Comparison of ENCODE assay signal across 22 cellular contexts in the genomic region with DNA sequence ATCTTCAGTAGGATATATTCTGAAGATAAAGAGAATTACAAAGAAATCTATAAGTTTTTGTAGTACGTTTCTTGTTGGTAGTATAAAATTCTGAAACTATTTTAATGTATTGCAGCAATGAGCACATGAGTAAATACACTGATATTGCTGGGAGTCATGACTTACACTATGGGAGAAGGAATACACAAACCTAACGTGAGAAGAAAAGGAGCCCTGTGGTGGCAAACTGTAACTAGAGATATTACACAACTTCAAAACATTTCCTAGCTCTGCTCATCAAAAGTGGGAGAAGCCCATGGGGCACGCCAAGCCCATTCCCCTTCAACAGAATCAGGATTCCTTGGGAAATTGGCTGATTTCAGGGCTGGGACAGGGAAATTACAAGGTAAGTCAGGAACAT. TPM values are rescaled to one million over a fixed set of nuclear protein-coding genes. Genes with fewer than 3 reads are reported as not detected.
DNase-seq lines count a peak whose midpoint lies in the region; ATAC-seq and TF ChIP-seq lines count a peak whose summit lies in the region.
"Had no signal": no experiment of that assay in that cellular context is flagged by ENCODE, and none has a peak within 500 bp of the region (broad histone marks: within the 10 kb centered on the region; RNA-seq: fewer than 3 reads in every experiment).

No MANE protein-coding gene starts in this region.

- DNase-seq in HCEC 1CT: peak; percentile 70
- no peak for DNase-seq in WTC11 (ENCODE audit: low spot score)
- peak; percentile 54 for DNase-seq in fibroblast of peridontal ligament (ENCODE audit: extremely low read depth)
- DNase-seq in stimulated activated effector memory CD8-positive, alpha-beta T cell treated with anti-CD3 and anti-CD28 coated beads, Interleukin-12 subunit alpha, Interleukin-12 subunit beta, amount 100 ng/mL, for 72 hours (ENCODE audit: low spot score in 2 of 2): no peak
- DNase-seq: activated CD4-positive, alpha-beta T cell treated with anti-CD3 and anti-CD28 coated beads, Interleukin-2, amount 10 ng/mL, durations not matched to agents 24 days and 14 days; activated naive CD8-positive, alpha-beta T cell treated with anti-CD3 and anti-CD28 coated beads, Interleukin-2, amount 50 U/mL, for 24 hours; activated T-cell treated with anti-CD3 and anti-CD28 coated beads, Interleukin-2, amount 50 U/mL, for 24 hours; body of pancreas; CD4-positive, alpha-beta memory T cell; effector CD4-positive, alpha-beta T cell; erythroblast; MM.1S; NCI-H2107; NCI-H510A; psoas muscle; sigmoid colon; stimulated activated naive CD4-positive, alpha-beta T cell treated with Interleukin-2 at 50 U/mL for 16 hours; uterus had no signal

- peak overlapping the region; percentile 83; the same call in 1 of the 2 replicates for H3K27ac Mint-ChIP-seq in WTC11
- peak overlapping the region; percentile 12 for H3K27ac Mint-ChIP-seq in stimulated activated effector memory CD8-positive, alpha-beta T cell treated with anti-CD3 and anti-CD28 coated beads, Interleukin-12 subunit alpha, Interleukin-12 subunit beta, amount 100 ng/mL, for 72 hours
- H3K27ac Mint-ChIP-seq: activated CD4-positive, alpha-beta T cell treated with anti-CD3 and anti-CD28 coated beads, Interleukin-2, amount 10 ng/mL, durations not matched to agents 24 days and 14 days; activated naive CD8-positive, alpha-beta T cell treated with anti-CD3 and anti-CD28 coated beads, Interleukin-2, amount 50 U/mL, for 24 hours; activated T-cell treated with anti-CD3 and anti-CD28 coated beads, Interleukin-2, amount 50 U/mL, for 24 hours; CD4-positive, alpha-beta memory T cell had no signal

- ATAC-seq in WTC11: no peak
- no peak for ATAC-seq in stimulated activated effector memory CD8-positive, alpha-beta T cell treated with anti-CD3 and anti-CD28 coated beads, Interleukin-12 subunit alpha, Interleukin-12 subunit beta, amount 100 ng/mL, for 72 hours
- no peak for ATAC-seq in GM21447 (IDR thresholded peaks at IDR 0.05; ENCODE audit: unreplicated experiment)
- no peak for ATAC-seq in HG03159 (IDR thresholded peaks at IDR 0.05; ENCODE audit: unreplicated experiment)
- no peak for ATAC-seq in GM19395 (IDR thresholded peaks at IDR 0.05; ENCODE audit: unreplicated experiment)
- ATAC-seq: activated naive CD8-positive, alpha-beta T cell treated with anti-CD3 and anti-CD28 coated beads, Interleukin-2, amount 50 U/mL, for 24 hours; body of pancreas; GM12878; psoas muscle had no signal

- H3K4me1 Mint-ChIP-seq in WTC11: peaks cover 15% of the 10 kb centered on the region
- peaks cover 10% of the 10 kb centered on the region for H3K4me1 Mint-ChIP-seq in stimulated activated effector memory CD8-positive, alpha-beta T cell treated with anti-CD3 and anti-CD28 coated beads, Interleukin-12 subunit alpha, Interleukin-12 subunit beta, amount 100 ng/mL, for 72 hours
- H3K4me1 Mint-ChIP-seq: activated CD4-positive, alpha-beta T cell treated with anti-CD3 and anti-CD28 coated beads, Interleukin-2, amount 10 ng/mL, durations not matched to agents 24 days and 14 days; activated naive CD8-positive, alpha-beta T cell treated with anti-CD3 and anti-CD28 coated beads, Interleukin-2, amount 50 U/mL, for 24 hours; CD4-positive, alpha-beta memory T cell had no signal

- no peaks in the 10 kb centered on the region for H3K9me3 Mint-ChIP-seq in WTC11
- H3K9me3 Mint-ChIP-seq in stimulated activated effector memory CD8-positive, alpha-beta T cell treated with anti-CD3 and anti-CD28 coated beads, Interleukin-12 subunit alpha, Interleukin-12 subunit beta, amount 100 ng/mL, for 72 hours: no peaks in the 10 kb centered on the region
- H3K9me3 Mint-ChIP-seq: activated CD4-positive, alpha-beta T cell treated with anti-CD3 and anti-CD28 coated beads, Interleukin-2, amount 10 ng/mL, durations not matched to agents 24 days and 14 days; activated naive CD8-positive, alpha-beta T cell treated with anti-CD3 and anti-CD28 coated beads, Interleukin-2, amount 50 U/mL, for 24 hours; activated T-cell treated with anti-CD3 and anti-CD28 coated beads, Interleukin-2, amount 50 U/mL, for 24 hours had no signal

- no peaks in the 10 kb centered on the region for H3K36me3 Mint-ChIP-seq in WTC11
- H3K36me3 Mint-ChIP-seq in stimulated activated effector memory CD8-positive, alpha-beta T cell treated with anti-CD3 and anti-CD28 coated beads, Interleukin-12 subunit alpha, Interleukin-12 subunit beta, amount 100 ng/mL, for 72 hours: no peaks in the 10 kb centered on the region
- H3K36me3 Mint-ChIP-seq: CD4-positive, alpha-beta memory T cell had no signal

- CTCF ChIA-PET in WTC11 (lab: Charles Lee): no interaction called here

- no peaks in the 10 kb centered on the region for H3K27me3 Mint-ChIP-seq in WTC11 (ENCODE audit: low read depth)
- H3K27me3 Mint-ChIP-seq: CD4-positive, alpha-beta memory T cell had no signal

- TF ChIP-seq CTCF in WTC11 (IDR thresholded peaks at IDR 0.05): no peak

- POLR2A ChIA-PET in WTC11 (lab: Charles Lee): no interaction called here

- no peak overlapping the region for H3K4me3 Mint-ChIP-seq in WTC11
- no peak overlapping the region for H3K4me3 Mint-ChIP-seq in stimulated activated effector memory CD8-positive, alpha-beta T cell treated with anti-CD3 and anti-CD28 coated beads, Interleukin-12 subunit alpha, Interleukin-12 subunit beta, amount 100 ng/mL, for 72 hours
- H3K4me3 Mint-ChIP-seq: activated CD4-positive, alpha-beta T cell treated with anti-CD3 and anti-CD28 coated beads, Interleukin-2, amount 10 ng/mL, durations not matched to agents 24 days and 14 days; activated naive CD8-positive, alpha-beta T cell treated with anti-CD3 and anti-CD28 coated beads, Interleukin-2, amount 50 U/mL, for 24 hours; activated T-cell treated with anti-CD3 and anti-CD28 coated beads, Interleukin-2, amount 50 U/mL, for 24 hours; CD4-positive, alpha-beta memory T cell had no signal

TF ChIP-seq in WTC11, 78 proteins besides CTCF, POLR2A, EP300 and RAD21:
- no peak for TF ChIP-seq KAT7 (CRISPR knock-in tag; IDR thresholded peaks at IDR 0.05; ENCODE audit: borderline replicate concordance)
- no peak for TF ChIP-seq ELF4 (CRISPR knock-in tag; IDR thresholded peaks at IDR 0.05; ENCODE audit: low read depth)
- TF ChIP-seq SP1 (CRISPR knock-in tag; conservative IDR thresholded peaks at IDR 0.05): no peak
- no peak for TF ChIP-seq ZNF232 (CRISPR knock-in tag; IDR thresholded peaks at IDR 0.05)
- no peak for TF ChIP-seq CREM (CRISPR knock-in tag; IDR thresholded peaks at IDR 0.05)
- no peak for TF ChIP-seq MXD4 (CRISPR knock-in tag; IDR thresholded peaks at IDR 0.05; ENCODE audit: borderline replicate concordance)
- no peak for TF ChIP-seq RORB (CRISPR knock-in tag; IDR thresholded peaks at IDR 0.05)
- TF ChIP-seq, protein P1, sequence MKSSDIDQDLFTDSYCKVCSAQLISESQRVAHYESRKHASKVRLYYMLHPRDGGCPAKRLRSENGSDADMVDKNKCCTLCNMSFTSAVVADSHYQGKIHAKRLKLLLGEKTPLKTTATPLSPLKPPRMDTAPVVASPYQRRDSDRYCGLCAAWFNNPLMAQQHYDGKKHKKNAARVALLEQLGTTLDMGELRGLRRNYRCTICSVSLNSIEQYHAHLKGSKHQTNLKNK (CRISPR knock-in tag; IDR thresholded peaks at IDR 0.05): no peak
- TF ChIP-seq, protein P2, sequence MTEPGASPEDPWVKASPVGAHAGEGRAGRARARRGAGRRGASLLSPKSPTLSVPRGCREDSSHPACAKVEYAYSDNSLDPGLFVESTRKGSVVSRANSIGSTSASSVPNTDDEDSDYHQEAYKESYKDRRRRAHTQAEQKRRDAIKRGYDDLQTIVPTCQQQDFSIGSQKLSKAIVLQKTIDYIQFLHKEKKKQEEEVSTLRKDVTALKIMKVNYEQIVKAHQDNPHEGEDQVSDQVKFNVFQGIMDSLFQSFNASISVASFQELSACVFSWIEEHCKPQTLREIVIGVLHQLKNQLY (CRISPR knock-in tag; IDR thresholded peaks at IDR 0.05): no peak
- TF ChIP-seq PRRX2 (CRISPR knock-in tag; IDR thresholded peaks at IDR 0.05): no peak
- TF ChIP-seq, protein P3, sequence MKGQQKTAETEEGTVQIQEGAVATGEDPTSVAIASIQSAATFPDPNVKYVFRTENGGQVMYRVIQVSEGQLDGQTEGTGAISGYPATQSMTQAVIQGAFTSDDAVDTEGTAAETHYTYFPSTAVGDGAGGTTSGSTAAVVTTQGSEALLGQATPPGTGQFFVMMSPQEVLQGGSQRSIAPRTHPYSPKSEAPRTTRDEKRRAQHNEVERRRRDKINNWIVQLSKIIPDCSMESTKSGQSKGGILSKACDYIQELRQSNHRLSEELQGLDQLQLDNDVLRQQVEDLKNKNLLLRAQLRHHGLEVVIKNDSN (CRISPR knock-in tag; IDR thresholded peaks at IDR 0.05): no peak
- TF ChIP-seq ESRRA (CRISPR knock-in tag; IDR thresholded peaks at IDR 0.05; ENCODE audit: borderline replicate concordance): no peak
- TF ChIP-seq SMAD3 (CRISPR knock-in tag; IDR thresholded peaks at IDR 0.05; ENCODE audit: borderline replicate concordance): no peak

RNA-seq across cellular contexts. Expression of a gene that starts 20.5 kb away (rescaled TPM):
- total RNA-seq in WTC11 (2021): 13.5 to 19.3 TPM (median 15.5 TPM) in 3 replicates

Comparison
In these comparisons a context has a peak if more than half of its experiments do, and no peak if none do; other contexts are left out.
1. DNase-seq: peak in HCEC 1CT (single experiment) and fibroblast of peridontal ligament (single experiment); none in WTC11 (single experiment) and stimulated activated effector memory CD8-positive, alpha-beta T cell treated with anti-CD3 and anti-CD28 coated beads, Interleukin-12 subunit alpha, Interleukin-12 subunit beta, amount 100 ng/mL, for 72 hours (0 of 2).